18 cellular contexts compared by ENCODE assay signal in genomic region chr5:120451445-120451844, GRCh38. TPM values are rescaled to one million over a fixed set of nuclear protein-coding genes. Genes with fewer than 3 reads are reported as not detected.
DNase-seq lines count a peak whose midpoint lies in the region; ATAC-seq and TF ChIP-seq lines count a peak whose summit lies in the region.
"Had no signal": no experiment of that assay in that cellular context is flagged by ENCODE, and none has a peak within 500 bp of the region (broad histone marks: within the 10 kb centered on the region; RNA-seq: fewer than 3 reads in every experiment).

No MANE protein-coding gene starts in this region.

- H3K36me3 ChIP-seq in IMR-90 (ENCODE audit: control insufficient read depth, insufficient read depth, low read length) (no peaks in the 10 kb centered on the region), RWPE2 (ENCODE audit: low read depth) (no peaks in the 10 kb centered on the region), neuronal stem cell (replicated peaks in 1 of 2; ENCODE audit: control insufficient read depth in 2 of 2, insufficient read depth in 2 of 2, low read length in 2 of 2) (no peaks in the 10 kb centered on the region), upper lobe of right lung (no peaks in the 10 kb centered on the region)
- H3K36me3 ChIP-seq: BLaER1 had no signal

- no peak for TF ChIP-seq CTCF in IMR-90 (conservative IDR thresholded peaks at IDR 0.05; ENCODE audit: low read depth, low read length)
- no peak for TF ChIP-seq CTCF in RWPE2 (IDR thresholded peaks at IDR 0.05; ENCODE audit: poor library complexity, severe bottlenecking)
- no peak for TF ChIP-seq CTCF in upper lobe of right lung (IDR thresholded peaks at IDR 0.05)

- no peak overlapping the region for H3K18ac ChIP-seq in IMR-90 (ENCODE audit: low read depth, low read length)
- H3K18ac ChIP-seq in neuronal stem cell (ENCODE audit: low read length), result peak overlapping the region; percentile 68

- no peak overlapping the region for H2AK9ac ChIP-seq in IMR-90 (replicated peaks; ENCODE audit: low read depth, low read length, poor library complexity)

- peaks cover 3% of the 10 kb centered on the region for H3K9me1 ChIP-seq in IMR-90 (ENCODE audit: insufficient read depth, low read length)

- H3K27me3 ChIP-seq in IMR-90 (ENCODE audit: control insufficient read depth, insufficient read depth, low read length) (no peaks in the 10 kb centered on the region), RWPE2 (ENCODE audit: insufficient read depth, poor library complexity, severe bottlenecking) (no peaks in the 10 kb centered on the region), neuronal stem cell (ENCODE audit: control insufficient read depth in 3 of 3, insufficient read depth in 3 of 3, low read depth in 1 of 3, low read length in 3 of 3) (no peaks in the 10 kb centered on the region), upper lobe of right lung (no peaks in the 10 kb centered on the region)
- H3K27me3 ChIP-seq: BLaER1 had no signal

- H3K4ac ChIP-seq in IMR-90 (ENCODE audit: low read depth, low read length) (no peak overlapping the region), neuronal stem cell (ENCODE audit: low read length) (no peak overlapping the region)

- no peak for DNase-seq in IMR-90
- DNase-seq in RWPE2 (ENCODE audit: low spot score), result peak; percentile 38
- no peak for DNase-seq in neuronal stem cell (ENCODE audit: low spot score)
- peak; percentile 40 for DNase-seq in upper lobe of right lung
- DNase-seq in HT-29 (ENCODE audit: low spot score), result no peak
- DNase-seq: Caco-2; CD4-positive, CD25-positive, alpha-beta regulatory T cell; CD8-positive, alpha-beta T cell; DMS153; DND-41; GM23248; H7; HCEC 1CT had no signal

- no peak overlapping the region for H2AFZ ChIP-seq in IMR-90 (replicated peaks; ENCODE audit: low read length, poor library complexity)
- H2AFZ ChIP-seq in neuronal stem cell (ENCODE audit: low read length), result no peak overlapping the region
- H2AFZ ChIP-seq: GM23248 had no signal

- no peak overlapping the region for H2BK20ac ChIP-seq in IMR-90 (ENCODE audit: low read depth, low read length)

- WGBS in IMR-90 (ENCODE audit: extremely low coverage in 2 of 2, insufficient read length in 1 of 2), 2 experiments, result 90% methylated on average over 2 of the region's 9 CpGs; no CpG with 5 or more reads in 1 of the 2 experiments
- WGBS in neuronal stem cell (ENCODE audit: extremely low coverage in 2 of 2, insufficient read length in 2 of 2, insufficient replicate concordance in 1 of 2), 2 donors, result no CpG with 5 or more reads among the region's 9 CpGs

- no peak overlapping the region for H3K4me3 ChIP-seq in IMR-90 (ENCODE audit: insufficient read depth, low read depth, low read length)
- H3K4me3 ChIP-seq in RWPE2 (ENCODE audit: severe bottlenecking), result no peak overlapping the region
- H3K4me3 ChIP-seq in neuronal stem cell (ENCODE audit: low read length in 2 of 2), result no peak overlapping the region
- H3K4me3 ChIP-seq in upper lobe of right lung, result no peak overlapping the region
- H3K4me3 ChIP-seq: BLaER1, GM23248 had no signal

- intact Hi-C loops in IMR-90 (cut with micrococcal nuclease), result no loop called here
- intact Hi-C loops in upper lobe of right lung (cut with DNase I), result no loop called here

- no peak overlapping the region for H2BK12ac ChIP-seq in neuronal stem cell (ENCODE audit: low read length)

- H4K91ac ChIP-seq in IMR-90 (ENCODE audit: insufficient read depth, low read depth, low read length), result no peak overlapping the region
- no peak overlapping the region for H4K91ac ChIP-seq in neuronal stem cell (ENCODE audit: low read depth, low read length, poor library complexity)

- no peak for TF ChIP-seq RAD21 in IMR-90 (IDR thresholded peaks at IDR 0.05; ENCODE audit: low read length)

- H4K20me1 ChIP-seq in IMR-90 (ENCODE audit: insufficient read depth, low read length), result no peaks in the 10 kb centered on the region
- H4K20me1 ChIP-seq: BLaER1 had no signal

- in situ Hi-C loops in IMR-90 (cut with MboI; ENCODE audit: low sequenced_read_pairs), result loop anchor here (25.0 kb wide), 1 partner anchor 1511 kb away; the partner anchor contains the start of gene SRFBP1

- H3K79me1 ChIP-seq in IMR-90 (ENCODE audit: low read depth in 1 of 2, low read length in 2 of 2) (no peaks in the 10 kb centered on the region), neuronal stem cell (ENCODE audit: low read depth, low read length) (no peaks in the 10 kb centered on the region)

- peak overlapping the region; percentile 47; the same call in 1 of the 2 replicates for H2AK5ac ChIP-seq in IMR-90 (ENCODE audit: low read depth, low read length)
- H2AK5ac ChIP-seq in neuronal stem cell (ENCODE audit: low read depth, low read length), result peak overlapping the region; percentile 58

- H3K4me2 ChIP-seq in IMR-90 (ENCODE audit: low read depth, low read length) (no peak overlapping the region), neuronal stem cell (ENCODE audit: insufficient read depth, low read length, poor library complexity, severe bottlenecking) (no peak overlapping the region)
- H3K4me2 ChIP-seq: BLaER1 had no signal

- no peak overlapping the region for H3K56ac ChIP-seq in IMR-90 (ENCODE audit: extremely low read depth, insufficient read depth, low read length)

- H2BK5ac ChIP-seq in IMR-90 (ENCODE audit: low read depth, low read length, poor library complexity, severe bottlenecking), result no peak overlapping the region
- H2BK5ac ChIP-seq in neuronal stem cell (ENCODE audit: low read length), result no peak overlapping the region

- ATAC-seq in IMR-90 (ENCODE audit: low read depth), result no peak
- ATAC-seq in RWPE2 (ENCODE audit: low read depth), result no peak
- peak; percentile 18 for ATAC-seq in upper lobe of right lung
- no peak for ATAC-seq in GM18858 (IDR thresholded peaks at IDR 0.05; ENCODE audit: unreplicated experiment)
- ATAC-seq: CD8-positive, alpha-beta T cell had no signal

- H4K8ac ChIP-seq in IMR-90 (ENCODE audit: low read depth in 2 of 2, low read length in 2 of 2) (no peak overlapping the region), neuronal stem cell (ENCODE audit: low read depth, low read length) (no peak overlapping the region)

- POLR2A ChIA-PET in IMR-90 (lab: Charles Lee; ENCODE audit: unreplicated experiment), result no interaction called here

- H2BK120ac ChIP-seq in IMR-90 (ENCODE audit: low read depth, low read length) (no peak overlapping the region; the same call in 1 of the 2 replicates), neuronal stem cell (ENCODE audit: low read depth, low read length) (no peak overlapping the region)

- no TSS peak for BruUV-seq in IMR-90 (replicated peaks; lab: Mats Ljungman, UMichigan)

- H3K27ac ChIP-seq in IMR-90 (ENCODE audit: insufficient read depth, low read length) (no peak overlapping the region), RWPE2 (ENCODE audit: poor library complexity, severe bottlenecking) (no peak overlapping the region), neuronal stem cell (replicated peaks; ENCODE audit: low read length) (no peak overlapping the region), upper lobe of right lung (no peak overlapping the region)
- H3K27ac ChIP-seq: BLaER1, C4-2B, GM23248 had no signal

- H3K23ac ChIP-seq in IMR-90 (ENCODE audit: low read depth, low read length) (no peak overlapping the region), neuronal stem cell (ENCODE audit: low read depth, low read length, poor library complexity) (peak overlapping the region; percentile 14)

- CTCF ChIA-PET in IMR-90 (lab: Yijun Ruan, JAX), result interaction anchor here (0.6 kb wide), 1 partner anchor 1403 kb away, joined by 3 read pairs; no protein-coding TSS in a partner anchor

- H3K14ac ChIP-seq in IMR-90 (replicated peaks; ENCODE audit: low read depth, low read length) (no peak overlapping the region), neuronal stem cell (ENCODE audit: low read length) (no peak overlapping the region)

- no peak overlapping the region for H4K5ac ChIP-seq in IMR-90 (ENCODE audit: low read depth, low read length)

- dilution Hi-C loops in IMR-90 (cut with HindIII; ENCODE audit: low sequenced_read_pairs, unreplicated experiment), result no loop called here

- H3K9me3 ChIP-seq in IMR-90 (ENCODE audit: control insufficient read depth, insufficient read depth, low read length) (no peaks in the 10 kb centered on the region), RWPE2 (ENCODE audit: severe bottlenecking) (no peaks in the 10 kb centered on the region), neuronal stem cell (replicated peaks in 1 of 2; ENCODE audit: control insufficient read depth in 2 of 2, insufficient read depth in 1 of 2, low read depth in 1 of 2, low read length in 2 of 2) (peaks cover 0 to 3% of the 10 kb centered on the region in 2 donors), upper lobe of right lung (no peaks in the 10 kb centered on the region)
- H3K9me3 ChIP-seq: BLaER1, Caco-2 had no signal

- H2BK15ac ChIP-seq in IMR-90 (ENCODE audit: low read depth, low read length), result no peak overlapping the region
- no peak overlapping the region for H2BK15ac ChIP-seq in neuronal stem cell (ENCODE audit: low read length)

- no peak for TF ChIP-seq POLR2A in IMR-90 (IDR thresholded peaks at IDR 0.05; ENCODE audit: low read depth, low read length)

- H3K4me1 ChIP-seq in IMR-90 (ENCODE audit: control insufficient read depth, insufficient read depth, low read length) (peaks cover 5% of the 10 kb centered on the region), RWPE2 (ENCODE audit: insufficient read depth, poor library complexity, severe bottlenecking) (peaks cover 12% of the 10 kb centered on the region), neuronal stem cell (ENCODE audit: control insufficient read depth in 2 of 2, insufficient read depth in 1 of 2, low read depth in 1 of 2, low read length in 2 of 2) (peaks cover 4 to 7% of the 10 kb centered on the region in 2 donors), upper lobe of right lung (peaks cover 3% of the 10 kb centered on the region)
- H3K4me1 ChIP-seq: BLaER1, Caco-2 had no signal

- H3K9ac ChIP-seq in IMR-90 (ENCODE audit: low read depth, low read length) (no peak overlapping the region), neuronal stem cell (ENCODE audit: low read depth, low read length, poor library complexity) (no peak overlapping the region)
- H3K9ac ChIP-seq: BLaER1, GM23248 had no signal

TF ChIP-seq in IMR-90, 13 proteins besides CTCF, POLR2A, EP300 and RAD21 (continues in another document):
- no peak for TF ChIP-seq NFE2L2 (IDR thresholded peaks at IDR 0.05; ENCODE audit: low read depth, low read length)

RNA-seq across cellular contexts. Expression of gene PRR16, which starts 12.7 kb away (rescaled TPM):
- total RNA-seq in IMR-90 (2012; rRNA removed) (9.9 and 10.6 TPM in 2 replicates), upper lobe of right lung (3.1 TPM)
- 45.2 and 52.9 TPM in 2 replicates for polyA plus RNA-seq in IMR-90 (2012; rRNA removed)
- 21.4 and 25.6 TPM in 2 replicates for polyA plus RNA-seq in IMR-90 (2012; cell fraction: cytosol; rRNA removed)
- polyA plus RNA-seq in IMR-90 (2012; cell fraction: nucleus; rRNA removed; ENCODE audit: low replicate concordance), result 9.8 and 36.9 TPM in 2 replicates
- polyA plus RNA-seq in neuronal stem cell (2013, experiment 1 of 2), result 0.15 TPM
- 0.24 TPM for polyA plus RNA-seq in neuronal stem cell (2013, experiment 2 of 2)
- not detected in 2 replicates for total RNA-seq in HT-29 (2014; rRNA removed; shearing (Covaris generic))
- total RNA-seq: A673; B cell; Caco-2; CD4-positive, CD25-positive, alpha-beta regulatory T cell; CD8-positive, alpha-beta T cell; H7 had no signal
- polyA plus RNA-seq: CD4-positive, CD25-positive, alpha-beta regulatory T cell had no signal

Comparison
In these comparisons a context has a peak if more than half of its experiments do, and no peak if none do; other contexts are left out.
1. DNase-seq: peak in RWPE2 (single experiment) and upper lobe of right lung (single experiment); none in IMR-90 (single experiment), neuronal stem cell (single experiment) and HT-29 (single experiment).